In the genomic region with DNA sequence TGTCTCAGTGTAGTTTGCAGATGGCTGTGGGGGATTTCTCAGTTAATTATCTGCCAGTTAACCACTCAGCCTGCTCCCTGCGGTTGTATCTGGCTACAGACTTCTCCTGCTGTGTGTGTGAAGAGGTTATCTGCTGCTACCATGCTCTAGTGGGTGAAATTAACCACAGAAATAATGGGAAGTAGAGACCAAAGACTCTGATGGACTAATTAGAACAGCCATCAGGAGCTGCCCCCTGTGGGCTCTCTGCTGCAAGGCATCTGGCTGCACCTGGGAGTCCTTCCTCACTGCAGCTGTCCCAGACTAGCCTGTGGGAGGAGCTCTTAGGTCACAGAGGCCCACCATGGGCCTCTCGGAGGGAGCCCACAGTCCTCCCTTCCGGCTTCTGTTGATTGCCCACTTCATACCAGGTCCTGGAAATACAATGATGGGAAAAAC, we compare ENCODE assay signal across 8 cellular contexts.
DNase-seq lines count a peak whose midpoint lies in the region; ATAC-seq and TF ChIP-seq lines count a peak whose summit lies in the region.

No MANE protein-coding gene starts in this region.

- ATAC-seq in HG03066 (IDR thresholded peaks at IDR 0.05; ENCODE audit: low read depth, unreplicated experiment) (peak; percentile 58), T-helper 17 cell (no peak), Right ventricle myocardium inferior (no peak)
- no peak for ATAC-seq in stimulated activated naive CD8-positive, alpha-beta T cell treated with anti-CD3 and anti-CD28 coated beads, Interleukin-15, Interleukin-2, amounts not matched to agents 100 U/mL and 50 U/mL, for 24 hours

- H3K27ac ChIP-seq in iPS DF 6.9 (ENCODE audit: low read length) = no peak overlapping the region

- H3K36me3 ChIP-seq in iPS DF 6.9 (ENCODE audit: control insufficient read depth, insufficient read depth, low read length) = no peaks in the 10 kb centered on the region

- H3K4me1 ChIP-seq in iPS DF 6.9 (ENCODE audit: control insufficient read depth, insufficient read depth, low read length) = 0 out of 2 replicates have a peak, but pooled peaks cover 1% of the 10 kb centered on the region

- H3K4me3 ChIP-seq in GM12864 (ENCODE audit: low read depth, low read length) (no peak overlapping the region), iPS DF 6.9 (ENCODE audit: low read length) (no peak overlapping the region)

- H3K9me3 ChIP-seq in iPS DF 6.9 (ENCODE audit: control insufficient read depth, insufficient read depth, low read length) (no peaks in the 10 kb centered on the region), T-helper 17 cell (ENCODE audit: control insufficient read depth, low read length, poor library complexity, severe bottlenecking) (no peaks in the 10 kb centered on the region)

- WGBS in iPS DF 6.9 (ENCODE audit: insufficient coverage, insufficient read length) = no CpG with 5 or more reads among the region's 3 CpGs

- peaks cover 6% of the 10 kb centered on the region for H3K4me1 Mint-ChIP-seq in T-helper 17 cell

- DNase-seq in GM12864 (ENCODE audit: low read depth) (no peak), OCI-M1 (lab: John Stamatoyannopoulos, UW) (peak; percentile 96), iPS DF 6.9 (ENCODE audit: low read depth, low spot score) (peak; percentile 55), T-helper 17 cell (no peak), globus pallidus (ENCODE audit: low spot score) (no peak), Right ventricle myocardium inferior (ENCODE audit: missing footprints) (no peak)
- no peak for DNase-seq in stimulated activated naive CD8-positive, alpha-beta T cell treated with anti-CD3 and anti-CD28 coated beads, Interleukin-15, Interleukin-2, amounts not matched to agents 100 U/mL and 50 U/mL, for 24 hours

- intact Hi-C loops in Right ventricle myocardium inferior (cut with DNase I) = no loop called here

- H3K36me3 Mint-ChIP-seq in T-helper 17 cell (ENCODE audit: low read depth) = peaks cover 7% of the 10 kb centered on the region

- no peak overlapping the region for H3K27ac Mint-ChIP-seq in T-helper 17 cell

- no peak overlapping the region for H3K4me3 Mint-ChIP-seq in T-helper 17 cell

- TF ChIP-seq CTCF in GM12864 (IDR thresholded peaks at IDR 0.05; ENCODE audit: low read depth, low read length, missing control alignments) = peak; percentile 41

- H3K27me3 ChIP-seq in iPS DF 6.9 (ENCODE audit: control insufficient read depth, insufficient read depth, low read length) = no peaks in the 10 kb centered on the region

- no peaks in the 10 kb centered on the region for H3K27me3 Mint-ChIP-seq in T-helper 17 cell

Comparison
In these comparisons a context has a peak if more than half of its experiments do, and no peak if none do; other contexts are left out.
1. DNase-seq: peak in OCI-M1 (single experiment) and iPS DF 6.9 (single experiment); none in GM12864 (single experiment), T-helper 17 cell (0 of 3), globus pallidus (single experiment), stimulated activated naive CD8-positive, alpha-beta T cell treated with anti-CD3 and anti-CD28 coated beads, Interleukin-15, Interleukin-2, amounts not matched to agents 100 U/mL and 50 U/mL, for 24 hours (single experiment) and Right ventricle myocardium inferior (single experiment).